9 cellular contexts compared by ENCODE assay signal in the genomic region with DNA sequence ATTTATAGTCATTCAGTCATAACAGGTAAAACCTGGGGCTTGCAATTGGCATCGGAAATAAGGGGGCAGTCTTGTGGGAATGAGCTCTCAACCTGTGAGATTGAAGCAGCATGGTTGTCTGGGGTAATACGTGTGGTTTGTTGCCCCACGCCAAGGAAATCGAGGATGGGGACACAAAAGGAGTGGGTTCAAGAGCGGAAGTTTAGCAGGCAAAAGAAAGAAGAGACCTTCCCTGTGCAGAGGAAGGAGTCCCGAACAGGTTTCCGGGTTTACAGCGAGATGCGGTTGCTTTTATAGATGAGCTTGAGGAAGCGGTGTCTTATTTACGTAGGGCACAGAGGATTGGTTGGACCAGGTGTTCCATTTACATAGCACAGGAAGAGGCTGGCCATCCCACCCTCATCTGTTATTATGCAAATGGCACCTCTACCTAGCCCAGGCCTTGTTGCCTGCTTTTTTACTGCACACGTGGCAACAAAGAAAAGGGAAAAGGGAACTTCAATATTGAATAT. TPM values are rescaled to one million over a fixed set of nuclear protein-coding genes. Genes with fewer than 3 reads are reported as not detected.
DNase-seq lines count a peak whose midpoint lies in the region; ATAC-seq and TF ChIP-seq lines count a peak whose summit lies in the region.
"Had no signal": no experiment of that assay in that cellular context is flagged by ENCODE, and none has a peak within 500 bp of the region (broad histone marks: within the 10 kb centered on the region; RNA-seq: fewer than 3 reads in every experiment).

No MANE protein-coding gene starts in this region.

- no peaks in the 10 kb centered on the region for H4K20me1 ChIP-seq in PC-9 (ENCODE audit: insufficient read depth)

- TF ChIP-seq CTCF in CD4-positive, alpha-beta T cell (IDR thresholded peaks at IDR 0.05) = no peak
- TF ChIP-seq CTCF in HL-60 (IDR thresholded peaks at IDR 0.05; ENCODE audit: insufficient read depth, low read length) (no peak), PC-9 (conservative IDR thresholded peaks at IDR 0.05) (no peak)

- H3K27ac Mint-ChIP-seq in CD4-positive, alpha-beta T cell = peak overlapping the region; percentile 88

- CTCF ChIA-PET in CD4-positive, alpha-beta T cell (lab: Charles Lee) = interaction anchor here (0.7 to 3.4 kb wide), 23 partner anchors 9 to 1958 kb away, joined by 3 to 34 read pairs (median 7); a partner anchor contains a TSS
- CTCF ChIA-PET in PC-9 (lab: Charles Lee) = interaction anchor here (0.6 to 1.4 kb wide), 6 partner anchors 8 to 422 kb away, joined by 3 to 11 read pairs (median 4); no protein-coding TSS in a partner anchor

- H3K4me3 ChIP-seq in HL-60 (replicated peaks; ENCODE audit: insufficient read depth, low read length) (peak overlapping the region; percentile 12), PC-9 (no peak overlapping the region)
- H3K4me3 ChIP-seq: thyroid gland had no signal

- no peaks in the 10 kb centered on the region for H3K27me3 ChIP-seq in CD4-positive, alpha-beta T cell (ENCODE audit: control insufficient read depth, insufficient read depth, low read length)
- H3K27me3 ChIP-seq in HL-60 (ENCODE audit: insufficient read depth, poor library complexity, severe bottlenecking) (no peaks in the 10 kb centered on the region), PC-9 (ENCODE audit: insufficient read depth, low read depth) (no peaks in the 10 kb centered on the region)
- H3K27me3 ChIP-seq: thyroid gland had no signal

- H3K4me3 Mint-ChIP-seq in CD4-positive, alpha-beta T cell = peak overlapping the region; percentile 90

- no peaks in the 10 kb centered on the region for H3K36me3 ChIP-seq in PC-9 (ENCODE audit: low read depth)
- H3K36me3 ChIP-seq: thyroid gland had no signal

- H3F3A ChIP-seq in PC-9 (ENCODE audit: insufficient read depth, low read depth) = peaks cover 12% of the 10 kb centered on the region; the same call in 1 of the 2 replicates

- no peaks in the 10 kb centered on the region for H3K79me2 ChIP-seq in PC-9 (ENCODE audit: low read depth)

- intact Hi-C loops in CD4-positive, alpha-beta T cell (cut with DNase I, micrococcal nuclease) = loop anchor here (1.0 to 10.0 kb wide), 6 partner anchors 18 to 127 kb away; a partner anchor contains a TSS
- intact Hi-C loops in PC-9 (cut with micrococcal nuclease; ENCODE audit: unreplicated experiment) = no loop called here

- H3K27me3 Mint-ChIP-seq in CD4-positive, alpha-beta T cell = no peaks in the 10 kb centered on the region

- H2AFZ ChIP-seq in PC-9 = no peak overlapping the region

- POLR2A ChIA-PET in CD4-positive, alpha-beta T cell (lab: Charles Lee) = interaction anchor here (0.5 to 3.0 kb wide), 44 partner anchors 8 to 429 kb away, joined by 3 to 120 read pairs (median 4); a partner anchor contains a TSS
- POLR2A ChIA-PET in PC-9 (lab: Charles Lee; ENCODE audit: unreplicated experiment) = no interaction called here

- peaks cover 21% of the 10 kb centered on the region for H3K4me1 Mint-ChIP-seq in CD4-positive, alpha-beta T cell (ENCODE audit: low read depth)

- ATAC-seq in CD4-positive, alpha-beta T cell (ENCODE audit: poor library complexity) = peak; percentile 78
- no peak for ATAC-seq in GM21526 (IDR thresholded peaks at IDR 0.05; ENCODE audit: low FRiP score, unreplicated experiment)

- H3K36me3 Mint-ChIP-seq in CD4-positive, alpha-beta T cell (ENCODE audit: low read depth) = peaks cover 9% of the 10 kb centered on the region

- H3K9me3 Mint-ChIP-seq in CD4-positive, alpha-beta T cell = peaks cover under 1% of the 10 kb centered on the region

- H3K4me2 ChIP-seq in PC-9 = peak overlapping the region; percentile 36; the same call in 1 of the 2 replicates

- H3K27ac ChIP-seq in CD4-positive, alpha-beta T cell (ENCODE audit: low read depth, low read length) = peak overlapping the region; percentile 79
- H3K27ac ChIP-seq in HL-60 (replicated peaks) (peak overlapping the region; percentile 76), PC-9 (no peak overlapping the region)

- peak; percentile 51 to 78 (median 59) for DNase-seq in CD4-positive, alpha-beta T cell
- peak; percentile 88 to 94 for DNase-seq in HL-60 (ENCODE audit: low read depth in 1 of 2, low spot score in 1 of 2)
- no peak for DNase-seq in PC-9
- peak; percentile 57 for DNase-seq in activated naive CD4-positive, alpha-beta T cell treated with Interleukin-2 at 50 U/mL for 16 hours
- DNase-seq in iPS-NIHi7 (ENCODE audit: extremely low spot score) = peak; percentile 38
- DNase-seq in stimulated activated CD8-positive, alpha-beta memory T cell treated with anti-CD3 and anti-CD28 coated beads, Interleukin-4, amount 100 ng/mL, for 24 hours (ENCODE audit: low read depth) = peak; percentile 12
- DNase-seq in T1000 (lab: John Stamatoyannopoulos, UW) = no peak

- no TSS peak for BruUV-seq in PC-9 (replicated peaks; lab: Mats Ljungman, UMichigan)

- H3K9me2 ChIP-seq in PC-9 (ENCODE audit: insufficient read depth) = no peaks in the 10 kb centered on the region

- peaks cover 6% of the 10 kb centered on the region for H3K9me3 ChIP-seq in CD4-positive, alpha-beta T cell (ENCODE audit: control insufficient read depth, low read length)
- peaks cover 4% of the 10 kb centered on the region; the same call in 1 of the 2 replicates for H3K9me3 ChIP-seq in PC-9 (ENCODE audit: insufficient read depth, low read depth)
- H3K9me3 ChIP-seq: thyroid gland had no signal

- 0 out of 2 replicates have a peak, but pooled peaks cover 6% of the 10 kb centered on the region for H3K4me1 ChIP-seq in PC-9 (replicated peaks; ENCODE audit: insufficient read depth)

RNA-seq across cellular contexts. Expression of a gene that starts 37.3 kb away (rescaled TPM):
- 10 to 100 TPM; 20.4 to 26.8 TPM for total RNA-seq in CD4-positive, alpha-beta T cell
- 24.2 and 25.5 TPM in 2 replicates for total RNA-seq in PC-9 (2021)

RNA-seq across cellular contexts. Expression of a gene that starts 41.1 kb away (rescaled TPM):
- total RNA-seq in CD4-positive, alpha-beta T cell = 10 to 100 TPM; 14.6 to 17.7 TPM
- total RNA-seq in PC-9 (2021) = 16.0 and 16.1 TPM in 2 replicates

Comparison
In these comparisons a context has a peak if more than half of its experiments do, and no peak if none do; other contexts are left out.
1. DNase-seq: peak in CD4-positive, alpha-beta T cell (10 of 10), HL-60 (2 of 2), activated naive CD4-positive, alpha-beta T cell treated with Interleukin-2 at 50 U/mL for 16 hours (single experiment), iPS-NIHi7 (single experiment) and stimulated activated CD8-positive, alpha-beta memory T cell treated with anti-CD3 and anti-CD28 coated beads, Interleukin-4, amount 100 ng/mL, for 24 hours (single experiment); none in PC-9 (0 of 2) and T1000 (single experiment).